21 cellular contexts compared by ENCODE assay signal in genomic region chr14:99626041-99626648, GRCh38.
"Had no signal": no experiment of that assay in that cellular context is flagged by ENCODE, and none has a peak within 500 bp of the region (broad histone marks: within the 10 kb centered on the region; RNA-seq: fewer than 3 reads in every experiment).

No MANE protein-coding gene starts in this region.

- H3K27ac ChIP-seq: cardiac muscle cell, prostate gland, upper lobe of left lung had no signal

- FAIRE-seq: islet of Langerhans, TTC549 had no signal

- H3K4me3 ChIP-seq: cardiac muscle cell, mucosa of descending colon, prostate gland, upper lobe of left lung had no signal

- H3K36me3 Mint-ChIP-seq: activated naive CD8-positive, alpha-beta T cell treated with anti-CD3 and anti-CD28 coated beads for 36 hours had no signal

- H3K9me3 ChIP-seq: mucosa of descending colon, prostate gland, upper lobe of left lung had no signal

- H3K9me3 Mint-ChIP-seq: activated naive CD8-positive, alpha-beta T cell treated with anti-CD3 and anti-CD28 coated beads for 36 hours had no signal

- H3K4me1 ChIP-seq: prostate gland had no signal

- H3K4me3 Mint-ChIP-seq: activated naive CD8-positive, alpha-beta T cell treated with anti-CD3 and anti-CD28 coated beads for 36 hours had no signal

- ATAC-seq: left cardiac atrium; mucosa of descending colon; SK-N-SH treated with all-trans-retinoic acid at 6 μM for 48 hours; stimulated activated naive CD8-positive, alpha-beta T cell treated with anti-CD3 and anti-CD28 coated beads, Interleukin-15, Interleukin-2, amounts not matched to agents 100 U/mL and 50 U/mL, for 24 hours had no signal

- H3K27me3 ChIP-seq: cardiac muscle cell, upper lobe of left lung had no signal

- H3K27ac Mint-ChIP-seq: activated naive CD8-positive, alpha-beta T cell treated with anti-CD3 and anti-CD28 coated beads for 36 hours had no signal

- H3K36me3 ChIP-seq: cardiac muscle cell, prostate gland, upper lobe of left lung had no signal

- DNase-seq: activated CD4-positive, alpha-beta T cell treated with anti-CD3 and anti-CD28 coated beads for 1 hour; activated naive CD4-positive, alpha-beta T cell; activated naive CD8-positive, alpha-beta T cell treated with anti-CD3 and anti-CD28 coated beads for 36 hours; activated T-cell treated with anti-CD3 and anti-CD28 coated beads, Interleukin-2, amount 50 U/mL, for 1 hour; amniotic stem cell; effector CD4-positive, alpha-beta T cell; erythroblast; foreskin melanocyte; hippocampal formation; left cardiac atrium; mesendoderm; stimulated activated CD4-positive, alpha-beta T cell treated with anti-CD3 and anti-CD28 coated beads, Interleukin-4, amount 100 ng/mL, for 1 hour; stimulated activated naive CD8-positive, alpha-beta T cell treated with anti-CD3 and anti-CD28 coated beads, Interleukin-15, Interleukin-2, amounts not matched to agents 100 U/mL and 50 U/mL, for 24 hours; T-helper 1 cell; upper lobe of left lung had no signal
